In genomic region chr20:9301129-9302072, GRCh38 we compare ENCODE assay signal across 10 cellular contexts.
DNase-seq lines count a peak whose midpoint lies in the region; ATAC-seq and TF ChIP-seq lines count a peak whose summit lies in the region.
"Had no signal": no experiment of that assay in that cellular context is flagged by ENCODE, and none has a peak within 500 bp of the region (broad histone marks: within the 10 kb centered on the region; RNA-seq: fewer than 3 reads in every experiment).

No MANE protein-coding gene starts in this region.

- DNase-seq in NCI-H524 (lab: John Stamatoyannopoulos, UW) (peak; percentile 40 to 70), NCI-H524 treated with DMSO at 0.1 percent for 48 hours (lab: John Stamatoyannopoulos, UW) (no peak), left ventricle myocardium superior (no peak), transverse colon (peak; percentile 11), MV-4-11 (lab: John Stamatoyannopoulos, UW) (no peak), hepatic stellate cell (ENCODE audit: low spot score) (no peak)
- DNase-seq: AML-193 had no signal

- H3K36me3 ChIP-seq in transverse colon = no peaks in the 10 kb centered on the region
- H3K36me3 ChIP-seq: SJSA1 had no signal

- in situ Hi-C loops in transverse colon (cut with MboI; ENCODE audit: low pct_ligation_motif_present in 1 of 4, low pct_unique_long_range_greater_than_20kb in 1 of 4, low sequenced_read_pairs in 3 of 4) = no loop called here

- H3K9me3 ChIP-seq in transverse colon = no peaks in the 10 kb centered on the region
- H3K9me3 ChIP-seq: SJSA1 had no signal

- H3K27me3 ChIP-seq in transverse colon = no peaks in the 10 kb centered on the region
- H3K27me3 ChIP-seq: SJSA1 had no signal

- ATAC-seq in left ventricle myocardium superior (peak; percentile 87), GM19324 (IDR thresholded peaks at IDR 0.05; ENCODE audit: low FRiP score, unreplicated experiment) (no peak)

- H3K27ac ChIP-seq in VCaP = peak overlapping the region; percentile 52
- H3K27ac ChIP-seq in transverse colon = peak overlapping the region; percentile 23 to 50 (median 34)
- H3K27ac ChIP-seq: SJSA1 had no signal

- H3K4me3 ChIP-seq in transverse colon = no peak overlapping the region
- H3K4me3 ChIP-seq: SJSA1 had no signal

- intact Hi-C loops in left ventricle myocardium superior (cut with micrococcal nuclease) (no loop called here), transverse colon (cut with DNase I; ENCODE audit: low total_unique reads) (no loop called here)

- TF ChIP-seq POLR2A in transverse colon (IDR thresholded peaks at IDR 0.05) = no peak

- TF ChIP-seq EP300 in transverse colon (IDR thresholded peaks at IDR 0.05; ENCODE audit: low read depth) = no peak

- peaks cover 2 to 18% (median 9%) of the 10 kb centered on the region in 4 donors for H3K4me1 ChIP-seq in transverse colon

- 51 to 59% methylated on average over 4 to 10 of the region's 10 CpGs for WGBS in transverse colon (ENCODE audit: low coverage in 1 of 2), 2 donors

- TF ChIP-seq CTCF in VCaP (conservative IDR thresholded peaks at IDR 0.05) (no peak), transverse colon (IDR thresholded peaks at IDR 0.05) (no peak)

Comparison
In these comparisons a context has a peak if more than half of its experiments do, and no peak if none do; other contexts are left out.
1. DNase-seq: peak in NCI-H524 (2 of 2) and transverse colon (single experiment); none in NCI-H524 treated with DMSO at 0.1 percent for 48 hours (single experiment), left ventricle myocardium superior (single experiment), MV-4-11 (single experiment) and hepatic stellate cell (single experiment).